In the genomic region with DNA sequence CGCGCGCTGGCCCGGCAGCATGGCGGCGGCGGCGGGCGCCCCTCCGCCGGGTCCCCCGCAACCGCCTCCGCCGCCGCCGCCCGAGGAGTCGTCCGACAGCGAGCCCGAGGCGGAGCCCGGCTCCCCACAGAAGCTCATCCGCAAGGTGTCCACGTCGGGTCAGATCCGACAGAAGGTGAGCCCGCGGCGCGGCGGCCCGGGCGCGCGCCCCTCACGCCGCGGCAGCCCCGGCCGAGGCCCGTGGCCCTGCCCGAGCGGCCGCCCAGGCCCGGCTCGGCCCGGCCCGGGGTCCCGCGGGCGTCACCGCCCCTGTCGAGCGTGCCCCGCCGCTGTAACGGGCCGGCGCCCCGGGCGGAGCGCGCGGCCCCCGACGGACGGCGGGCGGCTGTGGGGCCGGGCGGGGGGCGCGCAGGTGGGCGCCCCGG, we compare ENCODE assay signal across 8 cellular contexts. TPM values are rescaled to one million over a fixed set of nuclear protein-coding genes. Genes with fewer than 3 reads are reported as not detected.
DNase-seq lines count a peak whose midpoint lies in the region; ATAC-seq, FAIRE-seq and TF ChIP-seq lines count a peak whose summit lies in the region.

No MANE protein-coding gene starts in this region.

- H3K4me1 ChIP-seq in HUES6 (ENCODE audit: control insufficient read depth, insufficient read depth, low read length) = peaks cover 19% of the 10 kb centered on the region; the same call in 1 of the 2 replicates
- H3K4me1 ChIP-seq in endothelial cell of umbilical vein (ENCODE audit: control insufficient read depth, extremely low read depth, insufficient read depth, low read length) = peaks cover 23% of the 10 kb centered on the region
- H3K4me1 ChIP-seq in skeletal muscle satellite cell (ENCODE audit: control insufficient read depth, insufficient read depth, low read length) = peaks cover 24% of the 10 kb centered on the region

- H2AFZ ChIP-seq in endothelial cell of umbilical vein (ENCODE audit: low read depth, low read length) = peak overlapping the region; percentile 42

- H3K4me3 ChIP-seq in AG04450 (ENCODE audit: low read depth, low read length) = peak overlapping the region; percentile 72
- H3K4me3 ChIP-seq in HUES6 (ENCODE audit: low read depth, low read length) = peak overlapping the region; percentile 68
- H3K4me3 ChIP-seq in endothelial cell of umbilical vein (replicated peaks in 1 of 3; ENCODE audit: insufficient read depth in 1 of 3, low read depth in 1 of 3, low read length in 3 of 3) = peak overlapping the region in 2 of 3 experiments; percentile 43 to 78
- H3K4me3 ChIP-seq in skeletal muscle satellite cell (ENCODE audit: low read length) = peak overlapping the region; percentile 78

- H3K9me3 ChIP-seq in AG04450 (ENCODE audit: control insufficient read depth, insufficient read depth, low read length) (peaks cover 8% of the 10 kb centered on the region; the same call in 1 of the 2 replicates), HUES6 (ENCODE audit: control insufficient read depth, insufficient read depth, low read depth, low read length) (peaks cover 5% of the 10 kb centered on the region; the same call in 1 of the 2 replicates), endothelial cell of umbilical vein (replicated peaks; ENCODE audit: control insufficient read depth, insufficient read depth, low read length) (no peaks in the 10 kb centered on the region), skeletal muscle satellite cell (replicated peaks; ENCODE audit: low read length) (no peaks in the 10 kb centered on the region)

- dilution Hi-C loops in endothelial cell of umbilical vein (cut with MboI; ENCODE audit: extremely low pct_ligation_motif_present, low sequenced_read_pairs) = no loop called here

- H3K36me3 ChIP-seq in HUES6 (ENCODE audit: control insufficient read depth, insufficient read depth, low read length) (no peaks in the 10 kb centered on the region), endothelial cell of umbilical vein (ENCODE audit: control insufficient read depth in 2 of 2, extremely low read depth in 1 of 2, insufficient read depth in 2 of 2, low read length in 2 of 2) (no peaks in the 10 kb centered on the region), skeletal muscle satellite cell (ENCODE audit: insufficient read depth, low read length) (no peaks in the 10 kb centered on the region)

- intact Hi-C loops in endothelial cell of umbilical vein (cut with micrococcal nuclease) = loop anchor here (10.0 kb wide), 1 partner anchor 500 kb away; the partner anchor contains the start of gene HJURP

- no TSS peak for BruUV-seq in endothelial cell of umbilical vein (replicated peaks; lab: Mats Ljungman, UMichigan)

- no peak overlapping the region for H3K27ac ChIP-seq in AG04450 (ENCODE audit: low read depth, low read length)
- no peak overlapping the region for H3K27ac ChIP-seq in HUES6 (ENCODE audit: low read depth, low read length)
- no peak overlapping the region for H3K27ac ChIP-seq in endothelial cell of umbilical vein (ENCODE audit: insufficient read depth, low read depth, low read length)

- no peaks in the 10 kb centered on the region for H3K9me1 ChIP-seq in endothelial cell of umbilical vein (replicated peaks; ENCODE audit: control insufficient read depth, extremely low read depth, insufficient read depth, low read length)

- H3K9ac ChIP-seq in HUES6 (ENCODE audit: low read length) (peak overlapping the region; percentile 75), endothelial cell of umbilical vein (replicated peaks; ENCODE audit: extremely low read depth, insufficient read depth, low read length) (peak overlapping the region; percentile 26), skeletal muscle satellite cell (ENCODE audit: low read depth, low read length) (peak overlapping the region; percentile 67)

- no peaks in the 10 kb centered on the region for H4K20me1 ChIP-seq in endothelial cell of umbilical vein (replicated peaks; ENCODE audit: control insufficient read depth, extremely low read depth, insufficient read depth, low read length)

- CTCF ChIA-PET in AG04450 (lab: Charles Lee) = interaction anchor here (1.1 to 2.2 kb wide), 9 partner anchors 11 to 100 kb away, joined by 3 to 15 read pairs (median 7); no protein-coding TSS in a partner anchor
- CTCF ChIA-PET in endothelial cell of umbilical vein (lab: Charles Lee) = interaction anchor here (1.0 to 1.9 kb wide), 6 partner anchors 8 to 478 kb away, joined by 3 to 20 read pairs (median 4); no protein-coding TSS in a partner anchor

- peak; percentile 43 for TF ChIP-seq POLR2A in endothelial cell of umbilical vein (IDR thresholded peaks at IDR 0.05; ENCODE audit: low read depth, low read length)

- no peak for FAIRE-seq in endothelial cell of umbilical vein (lab: Jason Lieb, UNC)

- H3K27me3 ChIP-seq in AG04450 (ENCODE audit: control insufficient read depth, insufficient read depth, low read length) = no peaks in the 10 kb centered on the region
- peaks cover 16% of the 10 kb centered on the region for H3K27me3 ChIP-seq in HUES6 (ENCODE audit: control insufficient read depth, insufficient read depth, low read length)
- no peaks in the 10 kb centered on the region for H3K27me3 ChIP-seq in endothelial cell of umbilical vein (ENCODE audit: control insufficient read depth in 2 of 2, insufficient read depth in 2 of 2, low read length in 2 of 2)
- no peaks in the 10 kb centered on the region for H3K27me3 ChIP-seq in skeletal muscle satellite cell (ENCODE audit: control insufficient read depth, insufficient read depth, low read length)

- no peak overlapping the region for H3K4me2 ChIP-seq in endothelial cell of umbilical vein (ENCODE audit: insufficient read depth, low read length)
- peak overlapping the region; percentile 95 for H3K4me2 ChIP-seq in skeletal muscle satellite cell (ENCODE audit: low read length)

- POLR2A ChIA-PET in AG04450 (lab: Yijun Ruan, JAX) = no interaction called here
- POLR2A ChIA-PET in endothelial cell of umbilical vein (lab: Charles Lee) = no interaction called here

- DNase-seq in AG04450 (ENCODE audit: low read depth, low spot score) (no peak), endothelial cell of umbilical vein (ENCODE audit: low read depth, low spot score) (no peak), DMS53 treated with DMSO at 0.1 percent for 48 hours (lab: John Stamatoyannopoulos, UW; ENCODE audit: unreplicated experiment) (no peak), Ammon's horn (ENCODE audit: low spot score) (no peak)
- DNase-seq in activated CD4-positive, alpha-beta T cell treated with anti-CD3 and anti-CD28 coated beads for 4 hours = no peak

- peaks cover 10% of the 10 kb centered on the region for H3K79me2 ChIP-seq in endothelial cell of umbilical vein (ENCODE audit: control insufficient read depth, insufficient read depth, low read length)

- TF ChIP-seq CTCF in AG04450 (IDR thresholded peaks at IDR 0.05; ENCODE audit: low read depth, low read length) (no peak), endothelial cell of umbilical vein (IDR thresholded peaks at IDR 0.05; ENCODE audit: extremely low read depth in 1 of 2, insufficient read depth in 1 of 2, low read depth in 1 of 2, low read length in 2 of 2) (no peak)

- peak; percentile 36 for ATAC-seq in GM19452 (IDR thresholded peaks at IDR 0.05; ENCODE audit: unreplicated experiment)

TF ChIP-seq in endothelial cell of umbilical vein, 7 proteins besides CTCF, POLR2A, EP300 and RAD21:
- TF ChIP-seq POLR2AphosphoS5 (IDR thresholded peaks at IDR 0.05; ENCODE audit: insufficient read depth, low read depth, low read length) = peak; percentile 33
- no peak for TF ChIP-seq EZH2 (IDR thresholded peaks at IDR 0.05; ENCODE audit: borderline replicate concordance, low read depth, low read length, severe bottlenecking)

RNA-seq across cellular contexts. Expression of gene DGKD, which starts 0.2 kb away (rescaled TPM):
- polyA plus RNA-seq in AG04450 (2011; rRNA removed) = 9.1 and 10.8 TPM in 2 replicates
- 25.9 and 34.3 TPM in 2 replicates for polyA minus RNA-seq in AG04450 (2011; rRNA and poly(A)+ RNA removed)
- 36.5 and 36.6 TPM in 2 replicates for total RNA-seq in endothelial cell of umbilical vein
- 10.4 and 10.8 TPM in 2 replicates for polyA plus RNA-seq in endothelial cell of umbilical vein
- 8.6 and 10.7 TPM in 2 replicates for polyA plus RNA-seq in endothelial cell of umbilical vein (2011; cell fraction: cytosol; rRNA removed)
- polyA plus RNA-seq in endothelial cell of umbilical vein (2011; cell fraction: nucleus; rRNA removed) = 73.5 and 81.7 TPM in 2 replicates
- polyA plus RNA-seq in endothelial cell of umbilical vein (2012) = 10.4 and 12.6 TPM in 2 replicates
- 18.7 and 34.0 TPM in 2 replicates for polyA minus RNA-seq in endothelial cell of umbilical vein
- polyA minus RNA-seq in endothelial cell of umbilical vein (2011; cell fraction: cytosol; rRNA and poly(A)+ RNA removed) = 10.1 TPM
- polyA minus RNA-seq in endothelial cell of umbilical vein (2011; cell fraction: nucleus; rRNA and poly(A)+ RNA removed) = 26.2 and 46.1 TPM in 2 replicates
- 5.8 and 8.1 TPM in 2 replicates for total RNA-seq in skeletal muscle satellite cell (2012; rRNA removed)

RNA-seq across cellular contexts. Expression of gene SAG, which starts 46.9 kb away (rescaled TPM):
- not detected in 2 replicates for polyA plus RNA-seq in AG04450 (2011; rRNA removed)
- not detected in 2 replicates for polyA minus RNA-seq in AG04450 (2011; rRNA and poly(A)+ RNA removed)
- total RNA-seq in endothelial cell of umbilical vein = not detected in 2 replicates
- polyA plus RNA-seq in endothelial cell of umbilical vein = not detected in 2 replicates
- not detected in 2 replicates for polyA plus RNA-seq in endothelial cell of umbilical vein (2011; cell fraction: cytosol; rRNA removed)
- not detected in 2 replicates for polyA plus RNA-seq in endothelial cell of umbilical vein (2011; cell fraction: nucleus; rRNA removed)
- not detected in 2 replicates for polyA plus RNA-seq in endothelial cell of umbilical vein (2012)
- polyA minus RNA-seq in endothelial cell of umbilical vein = not detected in 2 replicates
- polyA minus RNA-seq in endothelial cell of umbilical vein (2011; cell fraction: cytosol; rRNA and poly(A)+ RNA removed) = not detected
- polyA minus RNA-seq in endothelial cell of umbilical vein (2011; cell fraction: nucleus; rRNA and poly(A)+ RNA removed) = not detected in 2 replicates
- not detected in 2 replicates for total RNA-seq in skeletal muscle satellite cell (2012; rRNA removed)
